ENCODE assay signal across 8 cellular contexts in genomic region chr11:350055-350722, GRCh38. TPM values are rescaled to one million over a fixed set of nuclear protein-coding genes. Genes with fewer than 3 reads are reported as not detected.
DNase-seq lines count a peak whose midpoint lies in the region; ATAC-seq and TF ChIP-seq lines count a peak whose summit lies in the region.
"Not testable (repeated sequence)": the region's sequence is repeated elsewhere in the genome, so short reads cannot be mapped to it uniquely, and the experiment has no call there.

No MANE protein-coding gene starts in this region.

- not testable (repeated sequence) for H3K9me3 ChIP-seq in OCI-LY3 (ENCODE audit: insufficient read depth, low read length); mesenchymal stem cell (ENCODE audit: control insufficient read depth, low read length); neutrophil; upper lobe of right lung

- H3K18ac ChIP-seq in mesenchymal stem cell (ENCODE audit: low read depth in 1 of 2, low read length in 2 of 2): peak overlapping the region; percentile 24 to 42

- peak overlapping the region; percentile 53 for H3K4me3 ChIP-seq in OCI-LY3 (ENCODE audit: low read length)
- not testable (repeated sequence) for H3K4me3 ChIP-seq in mesenchymal stem cell (ENCODE audit: insufficient read depth in 1 of 2, low read depth in 1 of 2, low read length in 2 of 2); upper lobe of right lung
- H3K4me3 ChIP-seq in neutrophil (ENCODE audit: low read depth in 1 of 2, low read length in 1 of 2): peak overlapping the region in 1 of 2 experiments; percentile 50

- H3K23ac ChIP-seq in mesenchymal stem cell (ENCODE audit: low read length in 2 of 2): not testable (repeated sequence)

- not testable (repeated sequence) for TF ChIP-seq CTCF in OCI-LY3 (IDR thresholded peaks at IDR 0.05; ENCODE audit: low read depth, low read length); neutrophil (IDR thresholded peaks at IDR 0.05); upper lobe of right lung (IDR thresholded peaks at IDR 0.05)

- not testable (repeated sequence) for H3K36me3 ChIP-seq in OCI-LY3 (replicated peaks; ENCODE audit: low read depth, low read length); mesenchymal stem cell (ENCODE audit: control insufficient read depth in 1 of 2, insufficient read depth in 2 of 2, low read depth in 1 of 2, low read length in 2 of 2); neutrophil; upper lobe of right lung

- H2AFZ ChIP-seq in OCI-LY3 (ENCODE audit: low read depth, low read length): peak overlapping the region; percentile 75
- not testable (repeated sequence) for H2AFZ ChIP-seq in mesenchymal stem cell (ENCODE audit: low read depth, low read length)

- peak overlapping the region; percentile 76 for H4K8ac ChIP-seq in mesenchymal stem cell (ENCODE audit: low read length)

- not testable (repeated sequence) for H3K4me3 Mint-ChIP-seq in activated T-cell treated with anti-CD3 and anti-CD28 coated beads, Interleukin-2, amount 50 U/mL, for 24 hours

- peak overlapping the region in 1 of 2 experiments; percentile 82 for H2BK12ac ChIP-seq in mesenchymal stem cell (ENCODE audit: low read length in 2 of 2)

- not testable (repeated sequence) for H4K20me1 ChIP-seq in OCI-LY3 (ENCODE audit: insufficient read depth, low read length)

- not testable (repeated sequence) for H3K27ac Mint-ChIP-seq in activated T-cell treated with anti-CD3 and anti-CD28 coated beads, Interleukin-2, amount 50 U/mL, for 24 hours

- not testable (repeated sequence) for H3K14ac ChIP-seq in mesenchymal stem cell (ENCODE audit: low read length in 2 of 2)

- H3K4me1 ChIP-seq in OCI-LY3 (ENCODE audit: low read length) (peaks cover 35% of the 10 kb centered on the region), neutrophil (ENCODE audit: control insufficient read depth in 1 of 2, insufficient read depth in 1 of 2, low read depth in 1 of 2, low read length in 1 of 2) (peaks cover 24 to 39% of the 10 kb centered on the region in 2 experiments), upper lobe of right lung (peaks cover 24% of the 10 kb centered on the region)
- H3K4me1 ChIP-seq in mesenchymal stem cell (ENCODE audit: control insufficient read depth, insufficient read depth, low read depth, low read length): not testable (repeated sequence)

- H3K36me3 Mint-ChIP-seq in activated T-cell treated with anti-CD3 and anti-CD28 coated beads, Interleukin-2, amount 50 U/mL, for 24 hours (ENCODE audit: low read depth): not testable (repeated sequence)

- not testable (repeated sequence) for H2BK120ac ChIP-seq in mesenchymal stem cell (ENCODE audit: low read depth, low read length)

- not testable (repeated sequence) for H2BK5ac ChIP-seq in mesenchymal stem cell (ENCODE audit: low read depth, low read length, poor library complexity, severe bottlenecking)

- not testable (repeated sequence) for H3K4ac ChIP-seq in mesenchymal stem cell (ENCODE audit: low read depth in 1 of 2, low read length in 2 of 2)

- H3K9ac ChIP-seq in OCI-LY3 (ENCODE audit: low read length): peak overlapping the region; percentile 51
- H3K9ac ChIP-seq in mesenchymal stem cell (ENCODE audit: low read length): peak overlapping the region; percentile 59

- ATAC-seq in GM18511 (IDR thresholded peaks at IDR 0.05; ENCODE audit: unreplicated experiment): peak; percentile 25
- peak; percentile 34 for ATAC-seq in HG03135 (IDR thresholded peaks at IDR 0.05; ENCODE audit: unreplicated experiment)
- ATAC-seq in upper lobe of right lung: not testable (repeated sequence)

- H3K79me1 ChIP-seq in mesenchymal stem cell (replicated peaks; ENCODE audit: low read length, poor library complexity, severe bottlenecking): not testable (repeated sequence)

- WGBS in mesenchymal stem cell: 94% methylated on average over 16 of the region's 16 CpGs

- H2BK15ac ChIP-seq in mesenchymal stem cell (ENCODE audit: low read depth, poor library complexity, severe bottlenecking): peak overlapping the region; percentile 63

- not testable (repeated sequence) for H2AK5ac ChIP-seq in mesenchymal stem cell (ENCODE audit: low read length, severe bottlenecking)

- DNase-seq in activated T-cell treated with anti-CD3 and anti-CD28 coated beads, Interleukin-2, amount 50 U/mL, for 24 hours: peak; percentile 25
- not testable (repeated sequence) for DNase-seq in mesenchymal stem cell
- peak; percentile 29 for DNase-seq in upper lobe of right lung

- not testable (repeated sequence) for H4K91ac ChIP-seq in mesenchymal stem cell (ENCODE audit: low read length)

- H3K9me3 Mint-ChIP-seq in activated T-cell treated with anti-CD3 and anti-CD28 coated beads, Interleukin-2, amount 50 U/mL, for 24 hours: not testable (repeated sequence)

- not testable (repeated sequence) for H3K27me3 Mint-ChIP-seq in activated T-cell treated with anti-CD3 and anti-CD28 coated beads, Interleukin-2, amount 50 U/mL, for 24 hours

- peaks cover 37% of the 10 kb centered on the region for H3K4me1 Mint-ChIP-seq in activated T-cell treated with anti-CD3 and anti-CD28 coated beads, Interleukin-2, amount 50 U/mL, for 24 hours (ENCODE audit: low read depth)

- intact Hi-C loops in upper lobe of right lung (cut with DNase I): not testable (repeated sequence)

- H3K27ac ChIP-seq in OCI-LY3 (ENCODE audit: low read length) (peak overlapping the region; percentile 22; the same call in 1 of the 2 replicates), cingulate gyrus (ENCODE audit: low read depth, low read length) (peak overlapping the region; percentile 39), neutrophil (peak overlapping the region; percentile 62)
- H3K27ac ChIP-seq in mesenchymal stem cell (ENCODE audit: low read length, poor library complexity, severe bottlenecking); upper lobe of right lung: not testable (repeated sequence)

- not testable (repeated sequence) for H3K79me2 ChIP-seq in OCI-LY3 (ENCODE audit: low read length)

- H3K4me2 ChIP-seq in OCI-LY3 (ENCODE audit: low read length): peak overlapping the region; percentile 79
- not testable (repeated sequence) for H3K4me2 ChIP-seq in mesenchymal stem cell (ENCODE audit: low read length, poor library complexity, severe bottlenecking)

- H3K27me3 ChIP-seq in OCI-LY3 (ENCODE audit: low read depth, low read length); mesenchymal stem cell (ENCODE audit: control insufficient read depth in 1 of 2, insufficient read depth in 1 of 2, low read length in 2 of 2); upper lobe of right lung: not testable (repeated sequence)
- peaks cover 64% of the 10 kb centered on the region for H3K27me3 ChIP-seq in neutrophil

RNA-seq across cellular contexts. Expression of gene B4GALNT4, which starts 19.1 kb away (rescaled TPM):
- polyA plus RNA-seq in mesenchymal stem cell (2013, experiment 1 of 2): 17.0 TPM
- polyA plus RNA-seq in mesenchymal stem cell (2013, experiment 2 of 2): 15.3 TPM
- total RNA-seq in upper lobe of right lung: 1.9 TPM

RNA-seq across cellular contexts. Expression of gene IFITM3, which starts 29.5 kb away (rescaled TPM):
- 2,969 TPM for polyA plus RNA-seq in mesenchymal stem cell (2013, experiment 1 of 2)
- polyA plus RNA-seq in mesenchymal stem cell (2013, experiment 2 of 2): 2,910 TPM
- total RNA-seq in upper lobe of right lung: 692 TPM

RNA-seq across cellular contexts. Expression of gene IFITM1, which starts 36.3 kb away (rescaled TPM):
- polyA plus RNA-seq in mesenchymal stem cell (2013, experiment 1 of 2): 395 TPM
- 368 TPM for polyA plus RNA-seq in mesenchymal stem cell (2013, experiment 2 of 2)
- total RNA-seq in upper lobe of right lung: 128 TPM

RNA-seq across cellular contexts. Expression of gene IFITM2, which starts 42.6 kb away (rescaled TPM):
- 1,548 TPM for polyA plus RNA-seq in mesenchymal stem cell (2013, experiment 1 of 2)
- 1,588 TPM for polyA plus RNA-seq in mesenchymal stem cell (2013, experiment 2 of 2)
- 521 TPM for total RNA-seq in upper lobe of right lung

RNA-seq across cellular contexts. Expression of gene PKP3, which starts 43.8 kb away (rescaled TPM):
- polyA plus RNA-seq in mesenchymal stem cell (2013, experiment 1 of 2): 2.0 TPM
- 1.4 TPM for polyA plus RNA-seq in mesenchymal stem cell (2013, experiment 2 of 2)
- total RNA-seq in upper lobe of right lung: 40.4 TPM
